Comparison of ENCODE assay signal across 12 cellular contexts in the genomic region with DNA sequence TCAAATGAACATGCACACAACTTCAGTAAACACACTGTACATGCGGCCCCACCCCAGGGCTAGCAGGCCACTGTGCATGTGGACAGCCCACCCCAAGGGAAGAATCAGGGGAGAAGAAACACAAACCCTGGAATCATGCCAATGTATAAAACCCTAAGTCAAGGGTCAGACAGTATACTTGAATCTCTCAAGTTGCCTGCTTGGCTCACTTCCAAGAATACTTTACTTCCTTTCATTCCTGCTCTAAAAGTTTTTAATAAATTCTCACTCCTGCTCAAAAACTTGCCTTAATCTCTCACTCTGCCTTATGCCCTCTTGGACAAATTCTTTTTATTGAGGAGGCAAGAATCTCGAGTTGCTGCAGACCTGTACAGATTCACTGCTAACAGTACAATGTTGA.
"Had no signal": no experiment of that assay in that cellular context is flagged by ENCODE, and none has a peak within 500 bp of the region (broad histone marks: within the 10 kb centered on the region; RNA-seq: fewer than 3 reads in every experiment).

No MANE protein-coding gene starts in this region.

- H3K9ac ChIP-seq: parathyroid adenoma had no signal

- H3K4me1 ChIP-seq: parathyroid adenoma, transverse colon had no signal

- H3K79me2 ChIP-seq: parathyroid adenoma had no signal

- H3K27me3 Mint-ChIP-seq: activated CD4-positive, alpha-beta T cell treated with anti-CD3 and anti-CD28 coated beads, Interleukin-2, amount 10 ng/mL, durations not matched to agents 24 days and 14 days; naive B cell had no signal

- H3K27ac Mint-ChIP-seq: activated CD4-positive, alpha-beta T cell treated with anti-CD3 and anti-CD28 coated beads, Interleukin-2, amount 10 ng/mL, durations not matched to agents 24 days and 14 days; activated T-helper 1 cell treated with anti-CD3 and anti-CD28 coated beads, Interleukin-12 subunit alpha, Interleukin-12 subunit beta, Interleukin-2, Interleukin-4 antibody, amounts not matched to agents 30 ng/mL and 10 ng/mL and 1 ng/mL, durations not matched to agents 14 hours and 24 hours and 36 hours had no signal

- H2AFZ ChIP-seq: parathyroid adenoma had no signal

- H3K9me3 ChIP-seq: transverse colon had no signal

- H3K36me3 ChIP-seq: transverse colon had no signal

- H3K27me3 ChIP-seq: dorsolateral prefrontal cortex, transverse colon had no signal

- H3K9me3 Mint-ChIP-seq: activated CD4-positive, alpha-beta T cell treated with anti-CD3 and anti-CD28 coated beads, Interleukin-2, amount 10 ng/mL, durations not matched to agents 24 days and 14 days; activated T-helper 1 cell treated with anti-CD3 and anti-CD28 coated beads, Interleukin-12 subunit alpha, Interleukin-12 subunit beta, Interleukin-2, Interleukin-4 antibody, amounts not matched to agents 30 ng/mL and 10 ng/mL and 1 ng/mL, durations not matched to agents 14 hours and 24 hours and 36 hours had no signal

- H3K27ac ChIP-seq: dorsolateral prefrontal cortex, parathyroid adenoma, transverse colon had no signal

- H3K4me3 ChIP-seq: dorsolateral prefrontal cortex, transverse colon had no signal

- FAIRE-seq: islet of Langerhans had no signal

- DNase-seq: activated CD4-positive, alpha-beta T cell treated with anti-CD3 and anti-CD28 coated beads, Interleukin-2, amount 10 ng/mL, durations not matched to agents 24 days and 14 days; activated CD4-positive, CD25-positive, alpha-beta regulatory T cell; activated naive CD4-positive, alpha-beta T cell; dorsolateral prefrontal cortex; naive B cell; stimulated activated CD4-positive, alpha-beta T cell treated with anti-CD3 and anti-CD28 coated beads, Interleukin-12 subunit alpha, Interleukin-12 subunit beta, amount 100 ng/mL, for 4 hours; stimulated activated CD4-positive, alpha-beta T cell treated with anti-CD3 and anti-CD28 coated beads, Interleukin-2, amount 100 ng/mL, for 24 hours; stimulated activated naive CD4-positive, alpha-beta T cell; transverse colon had no signal

- H3K36me3 Mint-ChIP-seq: naive B cell had no signal

- H3K4me3 Mint-ChIP-seq: activated CD4-positive, alpha-beta T cell treated with anti-CD3 and anti-CD28 coated beads, Interleukin-2, amount 10 ng/mL, durations not matched to agents 24 days and 14 days; activated T-helper 1 cell treated with anti-CD3 and anti-CD28 coated beads, Interleukin-12 subunit alpha, Interleukin-12 subunit beta, Interleukin-2, Interleukin-4 antibody, amounts not matched to agents 30 ng/mL and 10 ng/mL and 1 ng/mL, durations not matched to agents 14 hours and 24 hours and 36 hours; naive B cell had no signal
